Comparison of ENCODE assay signal across 21 cellular contexts in the genomic region with DNA sequence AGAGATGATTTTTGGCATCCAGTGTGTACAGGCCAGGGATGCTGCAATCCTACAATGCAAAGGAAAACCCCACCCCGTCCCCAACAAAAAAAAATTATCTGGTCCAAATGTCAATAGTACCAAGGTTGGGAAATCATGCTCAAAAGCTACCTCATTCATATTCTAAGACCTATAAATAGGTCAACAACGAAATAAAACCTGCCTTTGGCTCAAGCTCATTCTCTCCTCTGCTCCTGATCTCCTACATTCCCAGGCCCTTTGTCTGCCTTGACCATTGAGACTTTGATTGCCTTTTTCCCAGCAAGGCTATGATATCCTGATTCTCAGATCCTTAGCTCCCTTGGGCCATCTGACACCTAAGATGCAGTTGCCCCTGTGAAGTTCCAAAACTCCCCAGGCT. TPM values are rescaled to one million over a fixed set of nuclear protein-coding genes. Genes with fewer than 3 reads are reported as not detected.
DNase-seq lines count a peak whose midpoint lies in the region; ATAC-seq, FAIRE-seq and TF ChIP-seq lines count a peak whose summit lies in the region.
"Had no signal": no experiment of that assay in that cellular context is flagged by ENCODE, and none has a peak within 500 bp of the region (broad histone marks: within the 10 kb centered on the region; RNA-seq: fewer than 3 reads in every experiment).

No MANE protein-coding gene starts in this region.

- H3K79me2 ChIP-seq in GM12878 (ENCODE audit: control insufficient read depth, insufficient read depth, low read length), result no peaks in the 10 kb centered on the region

- no peak overlapping the region for H3K4me2 ChIP-seq in GM12878 (ENCODE audit: control insufficient read depth, insufficient read depth)
- H3K4me2 ChIP-seq: KMS-11 had no signal

- H3K27me3 Mint-ChIP-seq in MCF 10A (ENCODE audit: insufficient read depth, unreplicated experiment) (no peaks in the 10 kb centered on the region), natural killer cell (ENCODE audit: low read depth in 2 of 2) (no peaks in the 10 kb centered on the region)
- H3K27me3 Mint-ChIP-seq: CD8-positive, alpha-beta memory T cell had no signal

- H3K36me3 ChIP-seq in breast epithelium, result no peaks in the 10 kb centered on the region
- H3K36me3 ChIP-seq in GM12878 (ENCODE audit: control insufficient read depth in 2 of 2, insufficient read depth in 2 of 2, low read length in 1 of 2), result no peaks in the 10 kb centered on the region

- WGBS in GM12878 (ENCODE audit: insufficient coverage, insufficient replicate concordance, low lambda C conversion rate, missing lambda C conversion rate), result 0% methylated on average over 2 of the region's 2 CpGs

- H3K4me1 Mint-ChIP-seq in MCF 10A (ENCODE audit: insufficient read depth, unreplicated experiment), result peaks cover 25% of the 10 kb centered on the region
- no peaks in the 10 kb centered on the region for H3K4me1 Mint-ChIP-seq in natural killer cell
- H3K4me1 Mint-ChIP-seq: CD4-positive, CD25-positive, alpha-beta regulatory T cell; CD8-positive, alpha-beta memory T cell had no signal

- intact Hi-C loops in MCF 10A (cut with micrococcal nuclease) (loop anchor here (5.0 kb wide), 1 partner anchor 37 kb away; no protein-coding TSS in a partner anchor), breast epithelium (cut with DNase I; ENCODE audit: low total_unique reads) (no loop called here), GM12878 (cut with micrococcal nuclease; ENCODE audit: unreplicated experiment) (no loop called here), natural killer cell (cut with micrococcal nuclease) (no loop called here)

- H3K4me1 ChIP-seq in breast epithelium (no peaks in the 10 kb centered on the region), GM12878 (ENCODE audit: control insufficient read depth, insufficient read depth, low read length) (no peaks in the 10 kb centered on the region)

- H3K9ac ChIP-seq in GM12878 (ENCODE audit: control insufficient read depth, insufficient read depth, low read length), result no peak overlapping the region
- H3K9ac ChIP-seq: KMS-11 had no signal

- H3K36me3 Mint-ChIP-seq in MCF 10A (ENCODE audit: insufficient read depth, unreplicated experiment) (no peaks in the 10 kb centered on the region), natural killer cell (no peaks in the 10 kb centered on the region)
- H3K36me3 Mint-ChIP-seq: CD4-positive, CD25-positive, alpha-beta regulatory T cell; CD8-positive, alpha-beta memory T cell had no signal

- H3K27me3 ChIP-seq in breast epithelium (no peaks in the 10 kb centered on the region), GM12878 (replicated peaks in 1 of 2; ENCODE audit: control insufficient read depth in 2 of 2, insufficient read depth in 2 of 2, low read length in 1 of 2) (no peaks in the 10 kb centered on the region)

- H3K27ac Mint-ChIP-seq in MCF 10A (ENCODE audit: low read depth, unreplicated experiment) (no peak overlapping the region), natural killer cell (no peak overlapping the region)
- H3K27ac Mint-ChIP-seq: CD4-positive, CD25-positive, alpha-beta regulatory T cell; CD8-positive, alpha-beta memory T cell; H9 had no signal

- SMC1A ChIA-PET in GM12878 (lab: Charles Lee; ENCODE audit: uncharacterized antibody, unreplicated experiment), result no interaction called here

- CTCF ChIA-PET in MCF 10A (lab: Yijun Ruan, JAX) (no interaction called here), GM12878 (lab: Yijun Ruan, JAX) (no interaction called here)

- no peak for TF ChIP-seq POLR2A in breast epithelium (IDR thresholded peaks at IDR 0.05)
- no peak for TF ChIP-seq POLR2A in GM12878 (IDR thresholded peaks at IDR 0.05; ENCODE audit: low read depth, low read length)

- H3K9me3 Mint-ChIP-seq in MCF 10A (ENCODE audit: unreplicated experiment) (no peaks in the 10 kb centered on the region), natural killer cell (peaks cover 0 to 9% of the 10 kb centered on the region in 2 donors)
- H3K9me3 Mint-ChIP-seq: CD8-positive, alpha-beta memory T cell; H9 had no signal

- TF ChIP-seq EP300 in GM12878 (IDR thresholded peaks at IDR 0.05; ENCODE audit: borderline replicate concordance in 1 of 2, control insufficient read depth in 1 of 2, low read depth in 2 of 2, low read length in 2 of 2), result no peak

- ATAC-seq in GM12878, result no peak
- no peak for ATAC-seq in natural killer cell
- ATAC-seq in HG03342 (IDR thresholded peaks at IDR 0.05; ENCODE audit: unreplicated experiment), result no peak

- H3K9me3 ChIP-seq in breast epithelium (no peaks in the 10 kb centered on the region), GM12878 (replicated peaks; ENCODE audit: control insufficient read depth, insufficient read depth, low read length) (no peaks in the 10 kb centered on the region)

- peak; percentile 86 for DNase-seq in MCF 10A (ENCODE audit: unreplicated experiment)
- DNase-seq in breast epithelium (ENCODE audit: low spot score in 2 of 2), result no peak
- no peak for DNase-seq in GM12878 (ENCODE audit: low read depth, low spot score)
- DNase-seq in fibroblast of mammary gland (ENCODE audit: low read depth), result peak; percentile 8
- DNase-seq in natural killer cell, result no peak
- no peak for DNase-seq in NCI-H82 (lab: John Stamatoyannopoulos, UW)
- DNase-seq: CD4-positive, CD25-positive, alpha-beta regulatory T cell; CD8-positive, alpha-beta memory T cell; COR-L47; DMS 273 treated with DMSO at 0.1 percent for 48 hours; DMS53; DND-41; EL; H9 had no signal

- TF ChIP-seq CTCF in MCF 10A (IDR thresholded peaks at IDR 0.05; ENCODE audit: unreplicated experiment) (no peak), breast epithelium (IDR thresholded peaks at IDR 0.05) (no peak), GM12878 (IDR thresholded peaks at IDR 0.05 in 2 of 3, conservative IDR thresholded peaks at IDR 0.05 in 1 of 3; ENCODE audit: control insufficient read depth in 2 of 3, extremely low read depth in 1 of 3, insufficient read depth in 1 of 3, low read depth in 3 of 3, low read length in 3 of 3) (no peak), fibroblast of mammary gland (conservative IDR thresholded peaks at IDR 0.05; ENCODE audit: control insufficient read depth, insufficient read depth, low read depth, low read length) (no peak), natural killer cell (IDR thresholded peaks at IDR 0.05) (no peak)

- no peaks in the 10 kb centered on the region for H4K20me1 ChIP-seq in GM12878 (ENCODE audit: control insufficient read depth, insufficient read depth)

- RAD21 ChIA-PET in GM12878 (lab: Charles Lee; ENCODE audit: unreplicated experiment), result no interaction called here

- H2AFZ ChIP-seq in GM12878 (ENCODE audit: control insufficient read depth, low read depth, low read length), result no peak overlapping the region

- FAIRE-seq in GM12878 (lab: Jason Lieb, UNC), result no peak
- FAIRE-seq: G401.6, GM12892, GM18507, H1 had no signal

- H3K4me3 ChIP-seq in breast epithelium, result no peak overlapping the region
- no peak overlapping the region for H3K4me3 ChIP-seq in GM12878
- no peak overlapping the region for H3K4me3 ChIP-seq in fibroblast of mammary gland (ENCODE audit: control insufficient read depth, low read depth, low read length)

- BruUV-seq in MCF 10A (replicated peaks; lab: Mats Ljungman, UMichigan) (no TSS peak), GM12878 (replicated peaks; lab: Mats Ljungman, UMichigan) (no TSS peak)

- no peak overlapping the region for H3K27ac ChIP-seq in breast epithelium
- H3K27ac ChIP-seq in GM12878 (ENCODE audit: control insufficient read depth, insufficient read depth), result no peak overlapping the region
- H3K27ac ChIP-seq: 22Rv1, KMS-11 had no signal

- no peak for TF ChIP-seq RAD21 in GM12878 (IDR thresholded peaks at IDR 0.05; ENCODE audit: insufficient read depth, low read depth, low read length)

- POLR2A ChIA-PET in MCF 10A (lab: Yijun Ruan, JAX), result interaction anchor here (1.2 to 1.3 kb wide), 2 partner anchors 17 to 36 kb away, joined by 3 read pairs; no protein-coding TSS in a partner anchor
- POLR2A ChIA-PET in GM12878 (lab: Charles Lee), result no interaction called here

- in situ Hi-C loops in GM12878 (cut with MboI), result no loop called here

- H3K4me3 Mint-ChIP-seq in MCF 10A (ENCODE audit: unreplicated experiment), result no peak overlapping the region
- H3K4me3 Mint-ChIP-seq in natural killer cell, result no peak overlapping the region
- H3K4me3 Mint-ChIP-seq: CD4-positive, CD25-positive, alpha-beta regulatory T cell; CD8-positive, alpha-beta memory T cell; H9 had no signal

TF ChIP-seq in GM12878, 131 proteins besides CTCF, POLR2A, EP300 and RAD21:
- TF ChIP-seq BMI1 (IDR thresholded peaks at IDR 0.05; ENCODE audit: borderline replicate concordance), result 0 out of 2 replicates have a peak, but pooled peaks have one; percentile 37
- TF ChIP-seq ZSCAN29 (IDR thresholded peaks at IDR 0.05), result no peak

RNA-seq across cellular contexts. Expression of a gene that starts 30.0 kb away (rescaled TPM):
- 17.7 and 18.8 TPM in 2 replicates for total RNA-seq in MCF 10A (2022)
- 100 to 1,000 TPM in 1 of 3 donors, 10 to 100 TPM in 2; 16.6 to 115 (median 32.4) TPM for total RNA-seq in breast epithelium
- 0.20 TPM in 1 of 2 replicates, not detected in the other for total RNA-seq in GM12878 (2013; cell fraction: nucleolus; rRNA removed)
- not detected in 2 replicates for total RNA-seq in GM12878 (2014; rRNA removed)
- not detected in 2 replicates for total RNA-seq in GM12878 (2014; rRNA removed; fragmentation: Illumina TruSeq; extraction: Trizol)
- total RNA-seq in GM12878 (2021), result not detected in 2 replicates
- 0.84 TPM for polyA plus RNA-seq in GM12878 (2011; ENCODE audit: low read depth)
- 0.03 TPM in 1 of 2 replicates, not detected in the other for polyA plus RNA-seq in GM12878 (2011; rRNA removed)
- polyA plus RNA-seq in GM12878 (2011; cell fraction: cytosol; rRNA removed), result not detected in 2 replicates
- 0.04 and 0.06 TPM in 2 replicates for polyA plus RNA-seq in GM12878 (2011; cell fraction: nucleus; rRNA removed)
- not detected in 2 replicates for polyA plus RNA-seq in GM12878 (2012)
- not detected in 2 replicates for polyA plus RNA-seq in GM12878 (2014; fragmentation: Illumina TruSeq; extraction: Trizol)
- 1 to 10 TPM in 1 of 2 experiments, under 1 TPM in 1; 0.82 to 1.3 TPM for polyA plus RNA-seq in GM12878 (2014; fragmentation: Nextera tagmentation; extraction: Ambion mirVana)
- polyA plus RNA-seq in GM12878 (2014; rRNA removed), result not detected in 2 replicates
- under 1 TPM in 1 of 2 experiments, not detected in 1; 0.16 TPM for polyA plus RNA-seq in GM12878 (2016; fragmentation: Nextera tagmentation; extraction: Ambion mirVana)
- polyA minus RNA-seq in GM12878 (2011; rRNA and poly(A)+ RNA removed), result 0.77 TPM in 1 of 2 replicates, not detected in the other
- polyA minus RNA-seq in GM12878 (2011; cell fraction: cytosol; rRNA and poly(A)+ RNA removed), result not detected in 2 replicates
- polyA minus RNA-seq in GM12878 (2011; cell fraction: nucleus; rRNA and poly(A)+ RNA removed), result 0.29 TPM in 1 of 2 replicates, not detected in the other
- total RNA-seq in natural killer cell, result not detected
- polyA plus RNA-seq: CD8-positive, alpha-beta memory T cell had no signal

Comparison
In these comparisons a context has a peak if more than half of its experiments do, and no peak if none do; other contexts are left out.
1. DNase-seq: peak in MCF 10A (single experiment) and fibroblast of mammary gland (single experiment); none in breast epithelium (0 of 2), GM12878 (single experiment), natural killer cell (single experiment) and NCI-H82 (single experiment).
2. RNA of a gene that starts 30.0 kb away (total RNA-seq): 16.6 to 115 TPM in breast epithelium and 17.7 to 18.8 TPM in MCF 10A; 0.20 TPM in GM12878 and not detected in natural killer cell; every median in the first group is over 10 times any median in the second.